Comparison of ENCODE assay signal across 25 cellular contexts in genomic region chr4:21011106-21011505, GRCh38.
"Had no signal": no experiment of that assay in that cellular context is flagged by ENCODE, and none has a peak within 500 bp of the region (broad histone marks: within the 10 kb centered on the region; RNA-seq: fewer than 3 reads in every experiment).

No MANE protein-coding gene starts in this region.

- DNase-seq: cerebellar nuclear complex; cortex of kidney; effector CD8-positive, alpha-beta T cell; endodermal cell; foreskin fibroblast; gastrocnemius medialis; head of caudate nucleus; kidney; left cardiac atrium; left lung; mesendoderm; midbrain; naive thymus-derived CD4-positive, alpha-beta T cell; retina; right lobe of liver; stimulated activated CD4-positive, alpha-beta T cell treated with anti-CD3 and anti-CD28 coated beads, Interleukin-2, amount 100 ng/mL, for 24 hours; stimulated activated CD4-positive, alpha-beta T cell treated with anti-CD3 and anti-CD28 coated beads, Interleukin-4, amount 100 ng/mL, for 24 hours; stimulated activated naive CD4-positive, alpha-beta T cell treated with Interleukin-2 at 50 U/mL for 16 hours; stomach; thyroid gland; trophoblast cell had no signal

- ATAC-seq: gastrocnemius medialis; left cardiac atrium; left lung; naive thymus-derived CD4-positive, alpha-beta T cell; right lobe of liver; stimulated activated effector memory CD8-positive, alpha-beta T cell treated with anti-CD3 and anti-CD28 coated beads, Interleukin-12 subunit alpha, Interleukin-12 subunit beta, amount 100 ng/mL, for 72 hours had no signal

- H3K4me3 ChIP-seq: gastrocnemius medialis, left lung, neural progenitor cell, prostate gland, right lobe of liver, stomach, thyroid gland, vagina had no signal
